ENCODE assay signal across 8 cellular contexts in the genomic region with DNA sequence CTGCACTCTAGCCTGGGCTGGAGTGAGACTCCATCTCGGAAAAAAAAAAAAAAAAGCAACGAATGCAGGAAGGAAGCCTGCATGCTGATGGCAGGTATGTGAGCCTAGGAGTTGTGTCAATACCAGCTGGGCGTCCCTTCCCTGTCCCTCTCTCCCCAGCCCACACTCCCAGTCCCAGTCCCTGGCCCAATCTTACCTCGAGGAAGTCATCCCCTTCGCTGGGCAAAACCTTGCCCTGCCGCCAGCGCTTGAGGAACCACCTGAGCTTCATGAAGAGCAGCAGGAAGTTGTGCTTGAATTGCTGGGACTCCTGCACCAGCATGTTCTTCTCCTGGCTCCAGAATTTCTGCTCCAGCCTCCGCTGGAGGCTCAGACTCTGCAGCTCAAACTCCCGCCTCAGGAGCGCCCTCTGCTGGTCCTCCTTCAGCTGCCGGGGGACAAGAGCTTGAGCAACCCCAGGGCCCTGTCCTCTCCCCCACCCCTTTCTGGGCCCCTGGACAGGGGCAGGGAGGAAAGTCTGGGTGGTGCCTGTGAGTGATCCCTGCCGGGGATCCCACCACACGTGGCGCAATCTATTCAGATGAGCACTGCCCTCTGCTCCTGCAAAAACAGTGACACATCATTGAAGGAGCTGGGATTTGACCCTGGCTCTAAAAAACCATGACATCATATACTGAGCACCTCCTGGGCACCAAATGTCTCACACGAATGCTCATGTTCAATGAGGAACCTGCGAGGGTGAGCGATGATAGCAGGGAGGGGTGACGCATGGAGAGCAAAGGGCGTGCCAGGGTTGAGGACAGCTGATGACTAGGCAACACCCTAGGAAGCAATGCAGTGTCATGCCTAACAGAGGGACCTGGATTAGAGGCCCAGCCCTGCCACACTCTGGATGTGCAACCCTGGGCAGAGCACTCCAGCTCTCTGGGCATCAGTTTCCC. TPM values are rescaled to one million over a fixed set of nuclear protein-coding genes. Genes with fewer than 3 reads are reported as not detected.
DNase-seq lines count a peak whose midpoint lies in the region; ATAC-seq lines count a peak whose summit lies in the region.

No MANE protein-coding gene starts in this region.

- peak; percentile 82 for ATAC-seq in activated T-helper 17 cell treated with anti-CD3 and anti-CD28 coated beads, Interleukin-2, amount 50 U/mL, for 72 hours (replicated peaks)

- no peaks in the 10 kb centered on the region for H3K36me3 Mint-ChIP-seq in activated T-helper 17 cell treated with anti-CD3 and anti-CD28 coated beads, Interleukin-2, amount 50 U/mL, for 72 hours (ENCODE audit: low read depth)

- no peak overlapping the region for H3K4me3 Mint-ChIP-seq in activated T-helper 17 cell treated with anti-CD3 and anti-CD28 coated beads, Interleukin-2, amount 50 U/mL, for 72 hours

- H3K27ac Mint-ChIP-seq in activated T-helper 17 cell treated with anti-CD3 and anti-CD28 coated beads, Interleukin-2, amount 50 U/mL, for 72 hours, result no peak overlapping the region

- no peaks in the 10 kb centered on the region for H3K9me3 Mint-ChIP-seq in activated T-helper 17 cell treated with anti-CD3 and anti-CD28 coated beads, Interleukin-2, amount 50 U/mL, for 72 hours

- peaks cover 4% of the 10 kb centered on the region for H3K4me1 Mint-ChIP-seq in activated T-helper 17 cell treated with anti-CD3 and anti-CD28 coated beads, Interleukin-2, amount 50 U/mL, for 72 hours

- H3K27me3 Mint-ChIP-seq in activated T-helper 17 cell treated with anti-CD3 and anti-CD28 coated beads, Interleukin-2, amount 50 U/mL, for 72 hours, result no peaks in the 10 kb centered on the region

- DNase-seq in SIG-M5 treated with dmso at 0.1 percent for 504 hours (lab: John Stamatoyannopoulos, UW; ENCODE audit: unreplicated experiment) (peak; percentile 86), SIG-M5 (lab: John Stamatoyannopoulos, UW) (no peak), RPMI8226 (peak; percentile 64), foreskin melanocyte (peak; percentile 24), renal cortical epithelial cell (ENCODE audit: low read depth) (peak; percentile 93), amniotic stem cell (lab: John Stamatoyannopoulos, UW) (no peak), occipital lobe (lab: John Stamatoyannopoulos, UW) (no peak)

RNA-seq across cellular contexts. Expression of a gene that starts 35.0 kb away (rescaled TPM):
- total RNA-seq in activated T-helper 17 cell treated with anti-CD3 and anti-CD28 coated beads, Interleukin-2, amount 50 U/mL, for 72 hours, result 10 to 100 TPM; 31.8 to 34.8 TPM
- total RNA-seq in renal cortical epithelial cell, result 8.1 and 19.1 TPM in 2 replicates
- total RNA-seq in occipital lobe, result 4.7 TPM

Comparison
In these comparisons a context has a peak if more than half of its experiments do, and no peak if none do; other contexts are left out.
1. DNase-seq: peak in SIG-M5 treated with dmso at 0.1 percent for 504 hours (single experiment), RPMI8226 (single experiment), foreskin melanocyte (single experiment) and renal cortical epithelial cell (single experiment); none in SIG-M5 (single experiment), amniotic stem cell (single experiment) and occipital lobe (single experiment).